1 cellular context compared by ENCODE assay signal in the genomic region with DNA sequence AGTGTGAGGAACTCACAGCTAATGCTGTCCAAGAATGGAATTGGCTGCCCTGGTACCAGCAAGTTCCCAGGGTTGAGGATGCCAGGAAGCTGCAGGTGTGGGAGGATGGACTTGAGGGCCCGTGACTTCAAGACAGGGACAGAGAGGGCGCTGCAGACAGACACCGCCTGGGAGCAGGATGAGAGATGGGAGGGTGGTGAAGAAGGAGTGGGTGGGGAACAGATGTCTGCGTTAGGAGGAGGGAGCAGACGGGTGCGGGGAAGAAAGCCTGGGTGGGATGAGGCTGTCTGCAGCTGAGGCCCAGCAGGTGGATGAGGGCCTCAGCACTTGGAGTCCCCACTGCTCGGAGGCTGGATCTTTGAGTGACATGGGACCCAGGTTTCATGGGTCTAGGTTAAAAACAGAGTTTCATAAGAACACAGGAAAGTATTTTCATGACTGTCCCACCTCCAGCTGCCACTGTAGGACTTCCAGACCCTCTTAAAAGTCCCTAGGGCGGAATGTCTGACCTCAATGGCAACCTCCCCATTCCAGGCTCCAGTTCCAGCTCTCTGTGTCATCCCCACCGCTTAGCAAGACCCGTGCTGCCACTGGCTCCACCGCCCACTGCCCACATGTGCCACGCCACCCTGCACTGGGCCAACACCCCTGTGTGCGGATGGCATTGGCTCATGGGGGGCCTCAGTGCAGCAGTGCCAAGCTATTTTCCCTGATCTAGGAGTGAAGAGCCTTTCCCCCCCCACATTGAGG.
TF ChIP-seq lines count a peak whose summit lies in the region.

No MANE protein-coding gene starts in this region.

TF ChIP-seq in H1, 55 proteins besides CTCF, POLR2A, EP300 and RAD21:
- TF ChIP-seq SRF (IDR thresholded peaks at IDR 0.05; ENCODE audit: low read depth, low read length) (no peak), BACH1 (IDR thresholded peaks at IDR 0.05; ENCODE audit: low read length) (no peak), TBP (IDR thresholded peaks at IDR 0.05; ENCODE audit: low read depth, low read length) (no peak), KDM1A (IDR thresholded peaks at IDR 0.05; ENCODE audit: borderline replicate concordance, low read length) (no peak), NANOG (IDR thresholded peaks at IDR 0.05; ENCODE audit: insufficient read depth, low read depth, low read length, poor library complexity, severe bottlenecking) (no peak), HDAC6 (IDR thresholded peaks at IDR 0.05; ENCODE audit: low read depth, low read length) (no peak), CHD2 (IDR thresholded peaks at IDR 0.05; ENCODE audit: low read length) (no peak), POU5F1 (IDR thresholded peaks at IDR 0.05; ENCODE audit: low read depth, low read length) (no peak), TAF7 (optimal IDR thresholded peaks at IDR 0.05; ENCODE audit: borderline replicate concordance, low read depth, low read length) (no peak)
- TF ChIP-seq, protein P1, sequence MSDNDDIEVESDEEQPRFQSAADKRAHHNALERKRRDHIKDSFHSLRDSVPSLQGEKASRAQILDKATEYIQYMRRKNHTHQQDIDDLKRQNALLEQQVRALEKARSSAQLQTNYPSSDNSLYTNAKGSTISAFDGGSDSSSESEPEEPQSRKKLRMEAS (IDR thresholded peaks at IDR 0.05) = no peak
- TF ChIP-seq, protein P2, sequence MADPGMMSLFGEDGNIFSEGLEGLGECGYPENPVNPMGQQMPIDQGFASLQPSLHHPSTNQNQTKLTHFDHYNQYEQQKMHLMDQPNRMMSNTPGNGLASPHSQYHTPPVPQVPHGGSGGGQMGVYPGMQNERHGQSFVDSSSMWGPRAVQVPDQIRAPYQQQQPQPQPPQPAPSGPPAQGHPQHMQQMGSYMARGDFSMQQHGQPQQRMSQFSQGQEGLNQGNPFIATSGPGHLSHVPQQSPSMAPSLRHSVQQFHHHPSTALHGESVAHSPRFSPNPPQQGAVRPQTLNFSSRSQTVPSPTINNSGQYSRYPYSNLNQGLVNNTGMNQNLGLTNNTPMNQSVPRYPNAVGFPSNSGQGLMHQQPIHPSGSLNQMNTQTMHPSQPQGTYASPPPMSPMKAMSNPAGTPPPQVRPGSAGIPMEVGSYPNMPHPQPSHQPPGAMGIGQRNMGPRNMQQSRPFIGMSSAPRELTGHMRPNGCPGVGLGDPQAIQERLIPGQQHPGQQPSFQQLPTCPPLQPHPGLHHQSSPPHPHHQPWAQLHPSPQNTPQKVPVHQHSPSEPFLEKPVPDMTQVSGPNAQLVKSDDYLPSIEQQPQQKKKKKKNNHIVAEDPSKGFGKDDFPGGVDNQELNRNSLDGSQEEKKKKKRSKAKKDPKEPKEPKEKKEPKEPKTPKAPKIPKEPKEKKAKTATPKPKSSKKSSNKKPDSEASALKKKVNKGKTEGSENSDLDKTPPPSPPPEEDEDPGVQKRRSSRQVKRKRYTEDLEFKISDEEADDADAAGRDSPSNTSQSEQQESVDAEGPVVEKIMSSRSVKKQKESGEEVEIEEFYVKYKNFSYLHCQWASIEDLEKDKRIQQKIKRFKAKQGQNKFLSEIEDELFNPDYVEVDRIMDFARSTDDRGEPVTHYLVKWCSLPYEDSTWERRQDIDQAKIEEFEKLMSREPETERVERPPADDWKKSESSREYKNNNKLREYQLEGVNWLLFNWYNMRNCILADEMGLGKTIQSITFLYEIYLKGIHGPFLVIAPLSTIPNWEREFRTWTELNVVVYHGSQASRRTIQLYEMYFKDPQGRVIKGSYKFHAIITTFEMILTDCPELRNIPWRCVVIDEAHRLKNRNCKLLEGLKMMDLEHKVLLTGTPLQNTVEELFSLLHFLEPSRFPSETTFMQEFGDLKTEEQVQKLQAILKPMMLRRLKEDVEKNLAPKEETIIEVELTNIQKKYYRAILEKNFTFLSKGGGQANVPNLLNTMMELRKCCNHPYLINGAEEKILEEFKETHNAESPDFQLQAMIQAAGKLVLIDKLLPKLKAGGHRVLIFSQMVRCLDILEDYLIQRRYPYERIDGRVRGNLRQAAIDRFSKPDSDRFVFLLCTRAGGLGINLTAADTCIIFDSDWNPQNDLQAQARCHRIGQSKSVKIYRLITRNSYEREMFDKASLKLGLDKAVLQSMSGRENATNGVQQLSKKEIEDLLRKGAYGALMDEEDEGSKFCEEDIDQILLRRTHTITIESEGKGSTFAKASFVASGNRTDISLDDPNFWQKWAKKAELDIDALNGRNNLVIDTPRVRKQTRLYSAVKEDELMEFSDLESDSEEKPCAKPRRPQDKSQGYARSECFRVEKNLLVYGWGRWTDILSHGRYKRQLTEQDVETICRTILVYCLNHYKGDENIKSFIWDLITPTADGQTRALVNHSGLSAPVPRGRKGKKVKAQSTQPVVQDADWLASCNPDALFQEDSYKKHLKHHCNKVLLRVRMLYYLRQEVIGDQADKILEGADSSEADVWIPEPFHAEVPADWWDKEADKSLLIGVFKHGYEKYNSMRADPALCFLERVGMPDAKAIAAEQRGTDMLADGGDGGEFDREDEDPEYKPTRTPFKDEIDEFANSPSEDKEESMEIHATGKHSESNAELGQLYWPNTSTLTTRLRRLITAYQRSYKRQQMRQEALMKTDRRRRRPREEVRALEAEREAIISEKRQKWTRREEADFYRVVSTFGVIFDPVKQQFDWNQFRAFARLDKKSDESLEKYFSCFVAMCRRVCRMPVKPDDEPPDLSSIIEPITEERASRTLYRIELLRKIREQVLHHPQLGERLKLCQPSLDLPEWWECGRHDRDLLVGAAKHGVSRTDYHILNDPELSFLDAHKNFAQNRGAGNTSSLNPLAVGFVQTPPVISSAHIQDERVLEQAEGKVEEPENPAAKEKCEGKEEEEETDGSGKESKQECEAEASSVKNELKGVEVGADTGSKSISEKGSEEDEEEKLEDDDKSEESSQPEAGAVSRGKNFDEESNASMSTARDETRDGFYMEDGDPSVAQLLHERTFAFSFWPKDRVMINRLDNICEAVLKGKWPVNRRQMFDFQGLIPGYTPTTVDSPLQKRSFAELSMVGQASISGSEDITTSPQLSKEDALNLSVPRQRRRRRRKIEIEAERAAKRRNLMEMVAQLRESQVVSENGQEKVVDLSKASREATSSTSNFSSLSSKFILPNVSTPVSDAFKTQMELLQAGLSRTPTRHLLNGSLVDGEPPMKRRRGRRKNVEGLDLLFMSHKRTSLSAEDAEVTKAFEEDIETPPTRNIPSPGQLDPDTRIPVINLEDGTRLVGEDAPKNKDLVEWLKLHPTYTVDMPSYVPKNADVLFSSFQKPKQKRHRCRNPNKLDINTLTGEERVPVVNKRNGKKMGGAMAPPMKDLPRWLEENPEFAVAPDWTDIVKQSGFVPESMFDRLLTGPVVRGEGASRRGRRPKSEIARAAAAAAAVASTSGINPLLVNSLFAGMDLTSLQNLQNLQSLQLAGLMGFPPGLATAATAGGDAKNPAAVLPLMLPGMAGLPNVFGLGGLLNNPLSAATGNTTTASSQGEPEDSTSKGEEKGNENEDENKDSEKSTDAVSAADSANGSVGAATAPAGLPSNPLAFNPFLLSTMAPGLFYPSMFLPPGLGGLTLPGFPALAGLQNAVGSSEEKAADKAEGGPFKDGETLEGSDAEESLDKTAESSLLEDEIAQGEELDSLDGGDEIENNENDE (IDR thresholded peaks at IDR 0.05; ENCODE audit: insufficient replicate concordance, low read length) = no peak
- TF ChIP-seq, protein P3, sequence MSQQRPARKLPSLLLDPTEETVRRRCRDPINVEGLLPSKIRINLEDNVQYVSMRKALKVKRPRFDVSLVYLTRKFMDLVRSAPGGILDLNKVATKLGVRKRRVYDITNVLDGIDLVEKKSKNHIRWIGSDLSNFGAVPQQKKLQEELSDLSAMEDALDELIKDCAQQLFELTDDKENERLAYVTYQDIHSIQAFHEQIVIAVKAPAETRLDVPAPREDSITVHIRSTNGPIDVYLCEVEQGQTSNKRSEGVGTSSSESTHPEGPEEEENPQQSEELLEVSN (IDR thresholded peaks at IDR 0.05) = no peak
